9 cellular contexts compared by ENCODE assay signal in the genomic region with DNA sequence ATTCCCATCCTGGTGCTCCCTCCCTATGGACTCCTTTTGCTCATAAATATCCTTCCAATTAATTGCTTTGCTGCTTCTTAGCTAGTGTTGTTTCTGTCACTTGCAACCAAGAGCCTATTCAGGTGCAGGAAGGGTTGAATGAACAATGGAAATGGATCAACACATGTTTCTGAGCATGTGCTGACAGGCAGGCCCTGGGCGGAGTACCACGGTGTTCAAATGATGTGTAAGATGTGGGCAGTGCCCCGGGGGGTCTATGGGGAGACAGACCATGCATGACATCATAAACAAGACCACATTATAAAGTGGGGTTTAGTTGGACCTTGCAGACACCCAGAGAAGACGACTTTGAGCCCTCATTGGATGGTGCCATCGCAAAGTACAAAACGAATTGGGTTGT. TPM values are rescaled to one million over a fixed set of nuclear protein-coding genes. Genes with fewer than 3 reads are reported as not detected.
"Had no signal": no experiment of that assay in that cellular context is flagged by ENCODE, and none has a peak within 500 bp of the region (broad histone marks: within the 10 kb centered on the region; RNA-seq: fewer than 3 reads in every experiment).

No MANE protein-coding gene starts in this region.

- ATAC-seq: GM23338 had no signal

- H3K4me2 ChIP-seq: GM23338 had no signal

- DNase-seq: H9, HCEC 1CT, KBM-7 had no signal

- H2AFZ ChIP-seq: GM23338 had no signal

- H3K27ac ChIP-seq: HL-60 had no signal

- FAIRE-seq: H1, H54 had no signal

- H3K4me3 ChIP-seq: GM23338 had no signal

RNA-seq across cellular contexts. Expression of gene MEOX1, which starts 48.4 kb away (rescaled TPM):
- total RNA-seq: GM23338, H1, H9, HT1080 had no signal
- polyA plus RNA-seq: GM23338, H1, IgD-negative memory B cell had no signal

RNA-seq across cellular contexts. Expression of gene SOST, which starts 48.5 kb away (rescaled TPM):
- total RNA-seq: GM23338, H1, H9, HT1080 had no signal
- polyA plus RNA-seq: GM23338, IgD-negative memory B cell had no signal
